14 cellular contexts compared by ENCODE assay signal in genomic region chr20:54133434-54134427, GRCh38. TPM values are rescaled to one million over a fixed set of nuclear protein-coding genes. Genes with fewer than 3 reads are reported as not detected.
DNase-seq lines count a peak whose midpoint lies in the region; ATAC-seq, FAIRE-seq and TF ChIP-seq lines count a peak whose summit lies in the region.
"Had no signal": no experiment of that assay in that cellular context is flagged by ENCODE, and none has a peak within 500 bp of the region (broad histone marks: within the 10 kb centered on the region; RNA-seq: fewer than 3 reads in every experiment).

No MANE protein-coding gene starts in this region.

- ATAC-seq in GM18511 (IDR thresholded peaks at IDR 0.05; ENCODE audit: unreplicated experiment) (peak; percentile 65), foreskin keratinocyte (peak; percentile 7), GM19035 (IDR thresholded peaks at IDR 0.05; ENCODE audit: unreplicated experiment) (no peak)

- H3K27me3 ChIP-seq in foreskin keratinocyte: no peaks in the 10 kb centered on the region
- H3K27me3 ChIP-seq: ascending aorta had no signal

- peaks cover 27% of the 10 kb centered on the region for H3K4me1 ChIP-seq in foreskin keratinocyte
- H3K4me1 ChIP-seq: ascending aorta, parathyroid adenoma had no signal

- no peak for FAIRE-seq in HTR-8/SVneo (lab: Jason Lieb, UNC)

- H3K27ac ChIP-seq in foreskin keratinocyte (peak overlapping the region; percentile 88), skin epidermis (peak overlapping the region in 19 of 21 experiments; percentile 43 to 78 (median 67))
- H3K27ac ChIP-seq: ascending aorta, parathyroid adenoma had no signal

- peak; percentile 36 for DNase-seq in NCI-H2196 treated with DMSO at 0.1 percent for 48 hours (lab: John Stamatoyannopoulos, UW; ENCODE audit: unreplicated experiment)
- DNase-seq in foreskin keratinocyte: peak in 1 of 2 donors; percentile 76
- DNase-seq in activated T-cell treated with anti-CD3 and anti-CD28 coated beads, Interleukin-2, amount 50 U/mL, for 1 hour: no peak
- no peak for DNase-seq in activated naive CD4-positive, alpha-beta T cell treated with Interleukin-2 at 50 U/mL for 16 hours
- no peak for DNase-seq in HTR-8/SVneo (ENCODE audit: insufficient read length, low spot score)
- DNase-seq: activated CD4-positive, alpha-beta T cell treated with anti-CD3 and anti-CD28 coated beads for 48 hours; heart right ventricle had no signal

- TF ChIP-seq CTCF in foreskin keratinocyte (conservative IDR thresholded peaks at IDR 0.05): peak; percentile 28

- no peak overlapping the region for H3K4me3 ChIP-seq in skin epidermis
- H3K4me3 ChIP-seq: ascending aorta, heart right ventricle had no signal

RNA-seq across cellular contexts. Expression of gene CYP24A1, which starts 40.1 kb away (rescaled TPM):
- total RNA-seq in foreskin keratinocyte: 1.4 and 2.3 TPM in 2 replicates
- 0.58 and 0.63 TPM in 2 replicates for polyA plus RNA-seq in foreskin keratinocyte
- total RNA-seq: ascending aorta, H9, heart right ventricle, OCI-LY7 had no signal
- polyA plus RNA-seq: heart right ventricle had no signal
